ENCODE assay signal across 17 cellular contexts in the genomic region with DNA sequence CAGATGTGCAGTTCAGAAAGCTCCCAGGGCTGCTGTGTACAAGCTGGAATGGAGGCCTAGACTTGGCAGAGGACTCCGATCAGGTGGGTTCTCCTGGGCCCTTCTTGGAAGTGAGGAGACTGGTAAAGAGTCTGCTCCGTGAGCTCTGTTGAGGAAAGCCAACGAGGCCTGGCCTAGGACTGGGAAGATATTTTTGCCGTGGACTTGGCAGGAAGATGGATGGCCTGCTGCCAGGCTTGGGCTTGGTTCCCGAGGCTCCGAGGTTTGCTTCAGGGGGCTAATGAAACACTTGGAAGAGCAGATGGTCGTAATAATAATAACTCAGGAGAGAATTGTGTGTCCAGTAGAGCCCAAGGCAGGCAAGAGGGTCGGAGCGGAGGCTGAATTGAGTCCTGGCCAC. TPM values are rescaled to one million over a fixed set of nuclear protein-coding genes. Genes with fewer than 3 reads are reported as not detected.
DNase-seq lines count a peak whose midpoint lies in the region; ATAC-seq and TF ChIP-seq lines count a peak whose summit lies in the region.
"Had no signal": no experiment of that assay in that cellular context is flagged by ENCODE, and none has a peak within 500 bp of the region (broad histone marks: within the 10 kb centered on the region; RNA-seq: fewer than 3 reads in every experiment).

No MANE protein-coding gene starts in this region.

- H3K9me3 ChIP-seq in ascending aorta (no peaks in the 10 kb centered on the region), left ventricle myocardium inferior (replicated peaks) (no peaks in the 10 kb centered on the region), gastrocnemius medialis (no peaks in the 10 kb centered on the region)
- H3K9me3 ChIP-seq: colonic mucosa, pancreas had no signal

- TF ChIP-seq CTCF in ascending aorta (IDR thresholded peaks at IDR 0.05), result no peak
- TF ChIP-seq CTCF in left ventricle myocardium inferior (IDR thresholded peaks at IDR 0.05; ENCODE audit: borderline replicate concordance), result no peak
- no peak for TF ChIP-seq CTCF in gastrocnemius medialis (IDR thresholded peaks at IDR 0.05 in 4 of 5, conservative IDR thresholded peaks at IDR 0.05 in 1 of 5)
- TF ChIP-seq CTCF in lower leg skin (IDR thresholded peaks at IDR 0.05), result no peak

- peak overlapping the region; percentile 54 to 63 for H3K27ac ChIP-seq in ascending aorta
- H3K27ac ChIP-seq in left ventricle myocardium inferior (replicated peaks), result peak overlapping the region; percentile 42
- peak overlapping the region; percentile 13 to 66 (median 31) for H3K27ac ChIP-seq in gastrocnemius medialis
- H3K27ac ChIP-seq: colonic mucosa, pancreas had no signal

- no peak overlapping the region for H3K4me3 ChIP-seq in ascending aorta
- H3K4me3 ChIP-seq in left ventricle myocardium inferior, result no peak overlapping the region
- H3K4me3 ChIP-seq in gastrocnemius medialis, result no peak overlapping the region
- H3K4me3 ChIP-seq in lower leg skin (ENCODE audit: low read depth, poor library complexity, severe bottlenecking), result no peak overlapping the region
- H3K4me3 ChIP-seq: colonic mucosa, pancreas had no signal

- H3K27me3 ChIP-seq in ascending aorta, result no peaks in the 10 kb centered on the region
- peaks cover 27% of the 10 kb centered on the region for H3K27me3 ChIP-seq in left ventricle myocardium inferior (ENCODE audit: low read depth)
- H3K27me3 ChIP-seq in gastrocnemius medialis, result no peaks in the 10 kb centered on the region
- H3K27me3 ChIP-seq: pancreas had no signal

- intact Hi-C loops in ascending aorta (cut with DNase I) (no loop called here), left ventricle myocardium inferior (cut with micrococcal nuclease) (no loop called here), gastrocnemius medialis (cut with DNase I; ENCODE audit: low total_unique reads) (no loop called here), lower leg skin (cut with DNase I; ENCODE audit: low total_unique reads) (no loop called here)

- H3K4me1 ChIP-seq in ascending aorta (peaks cover 3 to 4% of the 10 kb centered on the region in 2 donors), left ventricle myocardium inferior (peaks cover 19% of the 10 kb centered on the region), gastrocnemius medialis (peaks cover 7% of the 10 kb centered on the region in 2 donors)
- H3K4me1 ChIP-seq: colonic mucosa, pancreas had no signal

- DNase-seq in NCI-H1092 (lab: John Stamatoyannopoulos, UW), result peak; percentile 45
- no peak for DNase-seq in ascending aorta (ENCODE audit: low spot score in 2 of 2)
- peak; percentile 63 for DNase-seq in left ventricle myocardium inferior
- peak in 1 of 2 donors; percentile 54 for DNase-seq in gastrocnemius medialis
- DNase-seq in GM19240 (ENCODE audit: insufficient read length, low spot score), result no peak
- no peak for DNase-seq in lower leg skin (ENCODE audit: low spot score in 2 of 2)
- no peak for DNase-seq in activated T-cell treated with anti-CD3 and anti-CD28 coated beads, Interleukin-2, amount 50 U/mL, for 48 hours
- DNase-seq: activated CD8-positive, alpha-beta memory T cell treated with anti-CD3 and anti-CD28 coated beads, Interleukin-2, amount 10 ng/mL, durations not matched to agents 7 days and 5 days; activated naive CD4-positive, alpha-beta T cell treated with anti-CD3 and anti-CD28 coated beads, Interleukin-2, amount 50 U/mL, for 16 hours; colonic mucosa; mesenchymal stem cell; pancreas had no signal

- no peak for TF ChIP-seq POLR2A in gastrocnemius medialis (IDR thresholded peaks at IDR 0.05)
- TF ChIP-seq POLR2A in lower leg skin (IDR thresholded peaks at IDR 0.05), result no peak

- in situ Hi-C loops in gastrocnemius medialis (cut with MboI; ENCODE audit: low sequenced_read_pairs in 4 of 4), result no loop called here

- ATAC-seq in gastrocnemius medialis (peak; percentile 59 to 60), GM18511 (IDR thresholded peaks at IDR 0.05; ENCODE audit: unreplicated experiment) (no peak)
- ATAC-seq: activated CD8-positive, alpha-beta memory T cell treated with anti-CD3 and anti-CD28 coated beads, Interleukin-2, amount 10 ng/mL, durations not matched to agents 7 days and 5 days; esophagus mucosa had no signal

- 32 to 48% methylated on average over 9 of the region's 9 CpGs for WGBS in lower leg skin, 2 donors

- peaks cover 14 to 32% of the 10 kb centered on the region in 2 donors for H3K36me3 ChIP-seq in ascending aorta
- H3K36me3 ChIP-seq in left ventricle myocardium inferior, result peaks cover 31% of the 10 kb centered on the region
- H3K36me3 ChIP-seq in gastrocnemius medialis, result peaks cover 0 to 28% of the 10 kb centered on the region in 2 donors

RNA-seq across cellular contexts. Expression of a gene that starts 3.9 kb away (rescaled TPM):
- total RNA-seq in ascending aorta (not detected), left ventricle myocardium inferior (not detected), gastrocnemius medialis (not detected), lower leg skin (not detected)
- total RNA-seq: activated CD8-positive, alpha-beta memory T cell treated with anti-CD3 and anti-CD28 coated beads, Interleukin-2, amount 10 ng/mL, durations not matched to agents 7 days and 5 days; B cell; Daoy; M059J had no signal

RNA-seq across cellular contexts. Expression of a gene that starts 17.1 kb away (rescaled TPM):
- total RNA-seq in ascending aorta (61.8 TPM), left ventricle myocardium inferior (19.4 TPM), gastrocnemius medialis (10 to 100 TPM; 20.8 to 43.9 (median 27.3) TPM), lower leg skin (10 to 100 TPM; 36.2 to 61.6 (median 53.0) TPM)

RNA-seq across cellular contexts. Expression of a gene that starts 19.3 kb away (rescaled TPM):
- total RNA-seq in ascending aorta, result 4.5 TPM
- 42.7 TPM for total RNA-seq in left ventricle myocardium inferior
- 10 to 100 TPM in 3 of 4 donors, 1 to 10 TPM in 1; 10.0 to 21.5 (median 15.1) TPM for total RNA-seq in gastrocnemius medialis
- 10 to 100 TPM; 12.5 to 20.4 (median 16.2) TPM for total RNA-seq in lower leg skin

RNA-seq across cellular contexts. Expression of a gene that starts 22.2 kb away (rescaled TPM):
- 256 TPM for total RNA-seq in ascending aorta
- total RNA-seq in left ventricle myocardium inferior, result 379 TPM
- 100 to 1,000 TPM; 291 to 406 (median 343) TPM for total RNA-seq in gastrocnemius medialis
- total RNA-seq in lower leg skin, result 100 to 1,000 TPM; 392 to 558 (median 489) TPM

Comparison
In these comparisons a context has a peak if more than half of its experiments do, and no peak if none do; other contexts are left out.
1. DNase-seq: peak in NCI-H1092 (single experiment) and left ventricle myocardium inferior (single experiment); none in ascending aorta (0 of 2), GM19240 (single experiment), lower leg skin (0 of 2) and activated T-cell treated with anti-CD3 and anti-CD28 coated beads, Interleukin-2, amount 50 U/mL, for 48 hours (0 of 2).
2. Peak in every context shown above with its lines, with median percentiles within 50 percentile points of each other: H3K27ac ChIP-seq.